ENCODE assay signal across 8 cellular contexts in genomic region chr12:39620664-39621658, GRCh38. TPM values are rescaled to one million over a fixed set of nuclear protein-coding genes. Genes with fewer than 3 reads are reported as not detected.
A peak's percentile ranks its signal among the peaks of the same experiment; 100 is the strongest.
DNase-seq lines count a peak whose midpoint lies in the region; ATAC-seq and TF ChIP-seq lines count a peak whose summit lies in the region.

No MANE protein-coding gene starts in this region.

- H3K4me3 Mint-ChIP-seq in glutamatergic neuron (ENCODE audit: unreplicated experiment): peak overlapping the region; percentile 33

- H3K36me3 ChIP-seq in heart right ventricle: no peaks in the 10 kb centered on the region

- no peaks in the 10 kb centered on the region for H3K9me3 ChIP-seq in heart right ventricle

- H3K27me3 Mint-ChIP-seq in glutamatergic neuron (ENCODE audit: unreplicated experiment): peaks cover 3% of the 10 kb centered on the region

- ATAC-seq in heart right ventricle: peak in 1 of 8 donors; percentile 3
- no peak for ATAC-seq in Right ventricle myocardium superior (ENCODE audit: poor library complexity)
- ATAC-seq in HG03439 (IDR thresholded peaks at IDR 0.05; ENCODE audit: unreplicated experiment): peak; percentile 39
- no peak for ATAC-seq in sciatic nerve

- H3K4me1 Mint-ChIP-seq in glutamatergic neuron (ENCODE audit: low read depth, unreplicated experiment): peaks cover 10% of the 10 kb centered on the region

- no peaks in the 10 kb centered on the region for H3K27me3 ChIP-seq in heart right ventricle

- H3K4me1 ChIP-seq in heart right ventricle: peaks cover 0 to 15% (median 3%) of the 10 kb centered on the region in 9 donors

- H3K36me3 Mint-ChIP-seq in glutamatergic neuron (ENCODE audit: unreplicated experiment): no peaks in the 10 kb centered on the region

- intact Hi-C loops in heart right ventricle (cut with DNase I) (no loop called here), Right ventricle myocardium superior (cut with DNase I) (no loop called here), sciatic nerve (cut with DNase I) (no loop called here)

- H3K4me3 ChIP-seq in heart right ventricle: peak overlapping the region in 9 of 10 donors; percentile 42 to 67 (median 55)

- peak overlapping the region in 9 of 10 donors; percentile 51 to 87 (median 80) for H3K27ac ChIP-seq in heart right ventricle

- no peak for DNase-seq in heart right ventricle
- DNase-seq in Right ventricle myocardium superior: no peak
- DNase-seq in activated T-cell treated with anti-CD3 and anti-CD28 coated beads for 1 hour (ENCODE audit: low read depth): peak; percentile 22
- DNase-seq in glutamatergic neuron: no peak
- peak; percentile 44 to 65 (median 60) for DNase-seq in stimulated activated CD4-positive, alpha-beta T cell treated with anti-CD3 and anti-CD28 coated beads, Interleukin-12 subunit alpha, Interleukin-12 subunit beta, amount 100 ng/mL, for 48 hours (ENCODE audit: low read depth in 2 of 3, low spot score in 1 of 3)
- no peak for DNase-seq in sciatic nerve (ENCODE audit: low spot score)
- no peak for DNase-seq in 8988T

- H3K9me3 Mint-ChIP-seq in glutamatergic neuron (ENCODE audit: unreplicated experiment): peaks cover 2% of the 10 kb centered on the region

- peak overlapping the region; percentile 55 for H3K27ac Mint-ChIP-seq in glutamatergic neuron (ENCODE audit: unreplicated experiment)

- TF ChIP-seq CTCF in heart right ventricle (IDR thresholded peaks at IDR 0.05) (no peak), glutamatergic neuron (IDR thresholded peaks at IDR 0.05; ENCODE audit: partially characterized antibody, unreplicated experiment) (no peak)

- 62 to 68% methylated on average over 11 of the region's 11 CpGs for WGBS in heart right ventricle, 2 donors

RNA-seq across cellular contexts. Expression of gene ABCD2, which starts 1.4 kb away (rescaled TPM):
- total RNA-seq in heart right ventricle: 10 to 100 TPM in 1 of 10 donors, 1 to 10 TPM in 9; 5.4 to 10.1 (median 7.7) TPM
- polyA plus RNA-seq in heart right ventricle: 1 to 10 TPM in 1 of 2 donors, under 1 TPM in 1; 0.32 to 2.0 TPM
- total RNA-seq in Right ventricle myocardium superior: 9.2 TPM
- total RNA-seq in glutamatergic neuron (ENCODE audit: unreplicated experiment): 4.2 TPM
- 1.5 TPM for total RNA-seq in sciatic nerve

Comparison
In these comparisons a context has a peak if more than half of its experiments do, and no peak if none do; other contexts are left out.
1. DNase-seq: peak in activated T-cell treated with anti-CD3 and anti-CD28 coated beads for 1 hour (single experiment) and stimulated activated CD4-positive, alpha-beta T cell treated with anti-CD3 and anti-CD28 coated beads, Interleukin-12 subunit alpha, Interleukin-12 subunit beta, amount 100 ng/mL, for 48 hours (3 of 3); none in heart right ventricle (0 of 2), Right ventricle myocardium superior (single experiment), glutamatergic neuron (single experiment), sciatic nerve (single experiment) and 8988T (single experiment).